8 cellular contexts compared by ENCODE assay signal in the genomic region with DNA sequence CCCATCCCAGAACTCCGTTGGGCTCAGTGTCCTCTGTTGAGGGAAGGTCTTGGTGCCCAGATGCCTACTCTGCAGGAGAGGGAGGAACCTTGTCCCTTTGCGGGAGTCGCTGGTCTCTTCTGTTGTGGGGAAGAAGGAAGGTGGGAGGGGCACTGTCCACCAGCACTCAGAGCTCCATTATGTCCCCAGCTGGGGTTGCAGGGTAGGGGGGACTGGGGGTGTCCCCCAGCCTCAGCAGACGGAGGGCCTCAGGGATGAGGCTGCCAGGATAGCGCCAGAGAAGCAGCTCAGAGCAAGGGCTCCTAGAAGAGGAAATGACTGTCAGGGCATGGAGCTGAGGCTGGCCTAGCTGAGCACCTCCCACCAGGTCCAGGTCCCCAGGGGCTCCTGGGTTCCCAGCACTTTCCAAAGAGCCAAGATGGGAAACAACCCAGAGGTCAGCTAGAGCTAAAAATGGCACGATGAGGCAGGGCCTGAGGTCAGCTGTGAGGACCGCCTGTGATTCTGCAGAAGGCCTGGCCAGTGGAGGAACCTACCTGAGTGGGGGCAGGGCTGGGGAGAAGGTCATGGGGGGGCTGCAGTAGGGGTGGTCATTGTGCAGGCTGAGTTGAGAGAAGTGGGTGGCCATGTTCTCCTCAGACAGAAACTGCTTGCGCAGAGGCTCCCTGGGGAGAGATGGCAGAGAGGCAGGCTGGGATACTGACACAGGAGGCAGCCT. TPM values are rescaled to one million over a fixed set of nuclear protein-coding genes. Genes with fewer than 3 reads are reported as not detected.
DNase-seq lines count a peak whose midpoint lies in the region; ATAC-seq and TF ChIP-seq lines count a peak whose summit lies in the region.

No MANE protein-coding gene starts in this region.

- peaks cover 0 to 19% of the 10 kb centered on the region in 2 donors for H3K36me3 ChIP-seq in gastrocnemius medialis

- H3K4me3 ChIP-seq in WI38 (ENCODE audit: low read depth, low read length), result peak overlapping the region; percentile 93
- peak overlapping the region; percentile 88 for H3K4me3 ChIP-seq in fibroblast of villous mesenchyme (ENCODE audit: low read depth, low read length)
- peak overlapping the region; percentile 71 to 99 (median 82) for H3K4me3 ChIP-seq in gastrocnemius medialis

- CTCF ChIA-PET in activated CD4-positive, alpha-beta T cell treated with anti-CD3 and anti-CD28 coated beads, Interleukin-2, amount 10 ng/mL, durations not matched to agents 7 days and 5 days (lab: Charles Lee), result interaction anchor here (1.1 to 8.0 kb wide), 8 partner anchors 9 to 56 kb away, joined by 3 to 90 read pairs (median 5); a partner anchor contains a TSS

- in situ Hi-C loops in gastrocnemius medialis (cut with MboI; ENCODE audit: low sequenced_read_pairs in 4 of 4), result no loop called here

- ATAC-seq in gastrocnemius medialis (peak; percentile 8 to 15), HG03139 (IDR thresholded peaks at IDR 0.05; ENCODE audit: unreplicated experiment) (no peak), HG03135 (IDR thresholded peaks at IDR 0.05; ENCODE audit: unreplicated experiment) (no peak)

- peaks cover 10% of the 10 kb centered on the region for H3K27me3 Mint-ChIP-seq in activated CD4-positive, alpha-beta T cell treated with anti-CD3 and anti-CD28 coated beads, Interleukin-2, amount 10 ng/mL, durations not matched to agents 7 days and 5 days

- H3K27me3 ChIP-seq in gastrocnemius medialis, result peaks cover 7 to 15% (median 10%) of the 10 kb centered on the region in 3 donors

- intact Hi-C loops in gastrocnemius medialis (cut with DNase I; ENCODE audit: low total_unique reads), result loop anchor here (2.0 to 5.0 kb wide), 3 partner anchors 110 to 976 kb away; a partner anchor contains a TSS

- H3K36me3 Mint-ChIP-seq in activated CD4-positive, alpha-beta T cell treated with anti-CD3 and anti-CD28 coated beads, Interleukin-2, amount 10 ng/mL, durations not matched to agents 7 days and 5 days (ENCODE audit: low read depth), result peaks cover 19% of the 10 kb centered on the region

- H3K27ac ChIP-seq in gastrocnemius medialis, result peak overlapping the region; percentile 96 to 100 (median 98)

- peaks cover 57% of the 10 kb centered on the region for H3K4me1 Mint-ChIP-seq in activated CD4-positive, alpha-beta T cell treated with anti-CD3 and anti-CD28 coated beads, Interleukin-2, amount 10 ng/mL, durations not matched to agents 7 days and 5 days

- POLR2A ChIA-PET in activated CD4-positive, alpha-beta T cell treated with anti-CD3 and anti-CD28 coated beads, Interleukin-2, amount 10 ng/mL, durations not matched to agents 7 days and 5 days (lab: Charles Lee), result no interaction called here

- no peaks in the 10 kb centered on the region for H3K9me3 Mint-ChIP-seq in activated CD4-positive, alpha-beta T cell treated with anti-CD3 and anti-CD28 coated beads, Interleukin-2, amount 10 ng/mL, durations not matched to agents 7 days and 5 days

- H3K4me3 Mint-ChIP-seq in activated CD4-positive, alpha-beta T cell treated with anti-CD3 and anti-CD28 coated beads, Interleukin-2, amount 10 ng/mL, durations not matched to agents 7 days and 5 days, result peak overlapping the region; percentile 84

- DNase-seq in activated CD4-positive, alpha-beta T cell treated with anti-CD3 and anti-CD28 coated beads, Interleukin-2, amount 10 ng/mL, durations not matched to agents 7 days and 5 days, result no peak
- DNase-seq in activated CD4-positive, alpha-beta T cell treated with anti-CD3 and anti-CD28 coated beads, Interleukin-2, amount 50 U/mL, for 4 hours, result no peak
- peak; percentile 8 for DNase-seq in fibroblast of villous mesenchyme (ENCODE audit: low read depth)
- peak; percentile 41 to 79 for DNase-seq in gastrocnemius medialis
- no peak for DNase-seq in NCI-H1092 treated with DMSO at 0.1 percent for 48 hours (lab: John Stamatoyannopoulos, UW)

- TF ChIP-seq CTCF in WI38 (IDR thresholded peaks at IDR 0.05; ENCODE audit: low read depth, low read length) (no peak), fibroblast of villous mesenchyme (IDR thresholded peaks at IDR 0.05; ENCODE audit: insufficient read depth, low read depth, low read length) (no peak), gastrocnemius medialis (IDR thresholded peaks at IDR 0.05 in 4 of 5, conservative IDR thresholded peaks at IDR 0.05 in 1 of 5) (no peak)

- peaks cover 32 to 56% of the 10 kb centered on the region in 2 donors for H3K4me1 ChIP-seq in gastrocnemius medialis

- no peaks in the 10 kb centered on the region for H3K9me3 ChIP-seq in gastrocnemius medialis

- peak overlapping the region; percentile 95 for H3K27ac Mint-ChIP-seq in activated CD4-positive, alpha-beta T cell treated with anti-CD3 and anti-CD28 coated beads, Interleukin-2, amount 10 ng/mL, durations not matched to agents 7 days and 5 days

- TF ChIP-seq POLR2A in gastrocnemius medialis (IDR thresholded peaks at IDR 0.05), result peak in 1 of 2 donors; percentile 9

RNA-seq across cellular contexts. Expression of a gene that starts 0.9 kb away (rescaled TPM):
- 10 to 100 TPM; 38.3 to 44.1 TPM for total RNA-seq in activated CD4-positive, alpha-beta T cell treated with anti-CD3 and anti-CD28 coated beads, Interleukin-2, amount 10 ng/mL, durations not matched to agents 7 days and 5 days
- total RNA-seq in fibroblast of villous mesenchyme, result 28.1 and 31.9 TPM in 2 replicates
- 100 to 1,000 TPM in 1 of 4 donors, 10 to 100 TPM in 3; 41.8 to 124 (median 66.9) TPM for total RNA-seq in gastrocnemius medialis

RNA-seq across cellular contexts. Expression of a gene that starts 1.0 kb away (rescaled TPM):
- total RNA-seq in activated CD4-positive, alpha-beta T cell treated with anti-CD3 and anti-CD28 coated beads, Interleukin-2, amount 10 ng/mL, durations not matched to agents 7 days and 5 days, result 10 to 100 TPM; 49.5 to 58.4 TPM
- 28.1 and 29.6 TPM in 2 replicates for total RNA-seq in fibroblast of villous mesenchyme
- 10 to 100 TPM; 15.0 to 31.1 (median 21.5) TPM for total RNA-seq in gastrocnemius medialis

RNA-seq across cellular contexts. Expression of a gene that starts 2.7 kb away (rescaled TPM):
- total RNA-seq in activated CD4-positive, alpha-beta T cell treated with anti-CD3 and anti-CD28 coated beads, Interleukin-2, amount 10 ng/mL, durations not matched to agents 7 days and 5 days, result 1 to 10 TPM; 1.8 to 2.1 TPM
- 196 and 201 TPM in 2 replicates for total RNA-seq in fibroblast of villous mesenchyme
- 100 to 1,000 TPM in 2 of 4 donors, 10 to 100 TPM in 2; 34.0 to 161 (median 85.5) TPM for total RNA-seq in gastrocnemius medialis

RNA-seq across cellular contexts. Expression of a gene that starts 4.9 kb away (rescaled TPM):
- not detected for total RNA-seq in activated CD4-positive, alpha-beta T cell treated with anti-CD3 and anti-CD28 coated beads, Interleukin-2, amount 10 ng/mL, durations not matched to agents 7 days and 5 days
- not detected in 2 replicates for total RNA-seq in fibroblast of villous mesenchyme
- under 1 TPM in 1 of 4 donors, not detected in 3; 0.55 TPM for total RNA-seq in gastrocnemius medialis

RNA-seq across cellular contexts. Expression of a gene that starts 10.1 kb away (rescaled TPM):
- total RNA-seq in activated CD4-positive, alpha-beta T cell treated with anti-CD3 and anti-CD28 coated beads, Interleukin-2, amount 10 ng/mL, durations not matched to agents 7 days and 5 days, result not detected
- total RNA-seq in fibroblast of villous mesenchyme (not detected in 2 replicates), gastrocnemius medialis (under 1 TPM in 1 of 4 donors, not detected in 3; 0.40 TPM)

Comparison
In these comparisons a context has a peak if more than half of its experiments do, and no peak if none do; other contexts are left out.
1. DNase-seq: peak in fibroblast of villous mesenchyme (single experiment) and gastrocnemius medialis (2 of 2); none in activated CD4-positive, alpha-beta T cell treated with anti-CD3 and anti-CD28 coated beads, Interleukin-2, amount 10 ng/mL, durations not matched to agents 7 days and 5 days (single experiment), activated CD4-positive, alpha-beta T cell treated with anti-CD3 and anti-CD28 coated beads, Interleukin-2, amount 50 U/mL, for 4 hours (0 of 2) and NCI-H1092 treated with DMSO at 0.1 percent for 48 hours (single experiment).
2. ATAC-seq: peak in gastrocnemius medialis (2 of 2); none in HG03139 (single experiment) and HG03135 (single experiment).
3. RNA of a gene that starts 2.7 kb away (total RNA-seq): 196 to 201 TPM in fibroblast of villous mesenchyme and 34.0 to 161 TPM in gastrocnemius medialis; 1.8 to 2.1 TPM in activated CD4-positive, alpha-beta T cell treated with anti-CD3 and anti-CD28 coated beads, Interleukin-2, amount 10 ng/mL, durations not matched to agents 7 days and 5 days; every median in the first group is over 10 times any median in the second.
4. Peak in every context shown above with its lines, with median percentiles within 50 percentile points of each other: H3K4me3 ChIP-seq.